In genomic region chr12:124428792-124429281, GRCh38 we compare ENCODE assay signal across 11 cellular contexts.
DNase-seq lines count a peak whose midpoint lies in the region; ATAC-seq and TF ChIP-seq lines count a peak whose summit lies in the region.
"Had no signal": no experiment of that assay in that cellular context is flagged by ENCODE, and none has a peak within 500 bp of the region (broad histone marks: within the 10 kb centered on the region; RNA-seq: fewer than 3 reads in every experiment).

No MANE protein-coding gene starts in this region.

- H3K27me3 Mint-ChIP-seq in neural crest cell (ENCODE audit: low read depth), result peaks cover 4% of the 10 kb centered on the region
- H3K27me3 Mint-ChIP-seq: activated naive CD8-positive, alpha-beta T cell treated with anti-CD3 and anti-CD28 coated beads, Interleukin-2, amount 50 U/mL, for 24 hours had no signal

- H3K4me3 ChIP-seq in heart left ventricle (no peak overlapping the region), esophagus muscularis mucosa (no peak overlapping the region), upper lobe of right lung (no peak overlapping the region)

- no peak for DNase-seq in heart left ventricle
- DNase-seq in left cardiac atrium, result no peak
- no peak for DNase-seq in esophagus muscularis mucosa (ENCODE audit: extremely low spot score)
- no peak for DNase-seq in neural crest cell (ENCODE audit: low read depth, low spot score)
- no peak for DNase-seq in upper lobe of right lung
- no peak for DNase-seq in central memory CD4-positive, alpha-beta T cell
- no peak for DNase-seq in NCI-H2196 treated with DMSO at 0.1 percent for 48 hours (lab: John Stamatoyannopoulos, UW; ENCODE audit: unreplicated experiment)
- DNase-seq in GM19240 (ENCODE audit: insufficient read length, low spot score), result no peak
- DNase-seq: activated naive CD8-positive, alpha-beta T cell treated with anti-CD3 and anti-CD28 coated beads, Interleukin-2, amount 50 U/mL, for 24 hours; NCI-H1436 had no signal

- H3K4me3 Mint-ChIP-seq in neural crest cell, result no peak overlapping the region
- H3K4me3 Mint-ChIP-seq: activated naive CD8-positive, alpha-beta T cell treated with anti-CD3 and anti-CD28 coated beads, Interleukin-2, amount 50 U/mL, for 24 hours; T-helper 1 cell treated with Interleukin-12 subunit alpha and Interleukin-12 subunit beta and Interleukin-4 antibody, amounts not matched to agents 30 μg/mL and 1 μg/mL, for 36 hours had no signal

- H3K9me3 Mint-ChIP-seq in neural crest cell, result no peaks in the 10 kb centered on the region
- H3K9me3 Mint-ChIP-seq: activated naive CD8-positive, alpha-beta T cell treated with anti-CD3 and anti-CD28 coated beads, Interleukin-2, amount 50 U/mL, for 24 hours had no signal

- ATAC-seq in heart left ventricle, result no peak
- no peak for ATAC-seq in left cardiac atrium
- ATAC-seq in upper lobe of right lung, result no peak
- ATAC-seq: activated naive CD8-positive, alpha-beta T cell treated with anti-CD3 and anti-CD28 coated beads, Interleukin-2, amount 50 U/mL, for 24 hours had no signal

- intact Hi-C loops in heart left ventricle (cut with DNase I), result loop anchor here in 1 of 10 donors (10.0 kb wide), 1 partner anchor 54 kb away; no protein-coding TSS in a partner anchor
- intact Hi-C loops in left cardiac atrium (cut with DNase I), result loop anchor here in 1 of 2 donors (10.0 kb wide), 1 partner anchor 64 kb away; no protein-coding TSS in a partner anchor
- intact Hi-C loops in esophagus muscularis mucosa (cut with DNase I), result no loop called here
- intact Hi-C loops in upper lobe of right lung (cut with DNase I), result no loop called here

- peaks cover 13% of the 10 kb centered on the region for H3K36me3 Mint-ChIP-seq in neural crest cell (ENCODE audit: low read depth)

- no peaks in the 10 kb centered on the region for H3K27me3 ChIP-seq in heart left ventricle
- H3K27me3 ChIP-seq in esophagus muscularis mucosa, result no peaks in the 10 kb centered on the region
- H3K27me3 ChIP-seq in upper lobe of right lung, result no peaks in the 10 kb centered on the region

- 45 to 55% (median 47%) methylated on average over 6 to 13 of the region's 13 CpGs for WGBS in heart left ventricle, 4 donors
- 4% methylated on average over 3 of the region's 13 CpGs for WGBS in esophagus muscularis mucosa

- peak overlapping the region; percentile 29 for H3K27ac Mint-ChIP-seq in neural crest cell (ENCODE audit: unreplicated experiment)
- H3K27ac Mint-ChIP-seq: activated naive CD8-positive, alpha-beta T cell treated with anti-CD3 and anti-CD28 coated beads, Interleukin-2, amount 50 U/mL, for 24 hours; T-helper 1 cell treated with Interleukin-12 subunit alpha and Interleukin-12 subunit beta and Interleukin-4 antibody, amounts not matched to agents 30 μg/mL and 1 μg/mL, for 36 hours had no signal

- H3K9me3 ChIP-seq in heart left ventricle, result no peaks in the 10 kb centered on the region
- H3K9me3 ChIP-seq in esophagus muscularis mucosa, result no peaks in the 10 kb centered on the region
- no peaks in the 10 kb centered on the region for H3K9me3 ChIP-seq in upper lobe of right lung

- TF ChIP-seq POLR2A in heart left ventricle (IDR thresholded peaks at IDR 0.05) (no peak), esophagus muscularis mucosa (IDR thresholded peaks at IDR 0.05; ENCODE audit: low read depth) (no peak)

- TF ChIP-seq EP300 in esophagus muscularis mucosa (IDR thresholded peaks at IDR 0.05), result no peak

- H3K4me1 Mint-ChIP-seq in neural crest cell, result peaks cover 38% of the 10 kb centered on the region

- H3K36me3 ChIP-seq in heart left ventricle (peaks cover 0 to 55% (median 40%) of the 10 kb centered on the region in 9 donors), esophagus muscularis mucosa (peaks cover 13 to 65% (median 49%) of the 10 kb centered on the region in 4 donors), upper lobe of right lung (peaks cover 46% of the 10 kb centered on the region)

- no peak for TF ChIP-seq CTCF in heart left ventricle (IDR thresholded peaks at IDR 0.05)
- no peak for TF ChIP-seq CTCF in esophagus muscularis mucosa (IDR thresholded peaks at IDR 0.05)
- TF ChIP-seq CTCF in neural crest cell (conservative IDR thresholded peaks at IDR 0.05), result no peak
- no peak for TF ChIP-seq CTCF in upper lobe of right lung (IDR thresholded peaks at IDR 0.05)

- H3K27ac ChIP-seq in heart left ventricle (peak overlapping the region in 11 of 12 donors; percentile 26 to 83 (median 59)), esophagus muscularis mucosa (replicated peaks in 1 of 4) (peak overlapping the region; percentile 73 to 96 (median 78)), upper lobe of right lung (peak overlapping the region; percentile 62)

- H3K4me1 ChIP-seq in heart left ventricle, result peaks cover 12 to 65% (median 53%) of the 10 kb centered on the region in 12 donors
- peaks cover 55 to 71% (median 62%) of the 10 kb centered on the region in 4 donors for H3K4me1 ChIP-seq in esophagus muscularis mucosa
- peaks cover 46% of the 10 kb centered on the region for H3K4me1 ChIP-seq in upper lobe of right lung
